Comparison of ENCODE assay signal across 28 cellular contexts in genomic region chr5:80064124-80064523, GRCh38.
"Had no signal": no experiment of that assay in that cellular context is flagged by ENCODE, and none has a peak within 500 bp of the region (broad histone marks: within the 10 kb centered on the region; RNA-seq: fewer than 3 reads in every experiment).

No MANE protein-coding gene starts in this region.

- H3K4me3 ChIP-seq: body of pancreas, esophagus squamous epithelium, heart left ventricle, spleen, transverse colon had no signal

- H3K9me3 ChIP-seq: body of pancreas, esophagus squamous epithelium, heart left ventricle, spleen, transverse colon had no signal

- H3K36me3 ChIP-seq: esophagus squamous epithelium, spleen, transverse colon, WERI-Rb-1 had no signal

- H3K4me3 Mint-ChIP-seq: immature natural killer cell; memory B cell; naive thymus-derived CD8-positive, alpha-beta T cell; neural crest cell; T-helper 1 cell treated with Interleukin-12 subunit alpha and Interleukin-12 subunit beta and Interleukin-4 antibody, amounts not matched to agents 30 μg/mL and 1 μg/mL, for 36 hours had no signal

- ATAC-seq: activated CD4-positive, CD25-positive, alpha-beta regulatory T cell treated with anti-CD3 and anti-CD28 coated beads, Interleukin-2, amount 50 U/mL, for 24 hours; body of pancreas; foreskin keratinocyte; heart left ventricle; left colon; naive thymus-derived CD8-positive, alpha-beta T cell; right cardiac atrium had no signal

- H3K4me1 Mint-ChIP-seq: immature natural killer cell, memory B cell had no signal

- H3K27me3 Mint-ChIP-seq: naive thymus-derived CD8-positive, alpha-beta T cell had no signal

- H3K36me3 Mint-ChIP-seq: immature natural killer cell, memory B cell had no signal

- H3K4me1 ChIP-seq: body of pancreas, esophagus squamous epithelium, foreskin keratinocyte had no signal

- H3K27ac Mint-ChIP-seq: memory B cell; T-helper 1 cell treated with Interleukin-12 subunit alpha and Interleukin-12 subunit beta and Interleukin-4 antibody, amounts not matched to agents 30 μg/mL and 1 μg/mL, for 36 hours had no signal

- DNase-seq: activated CD4-positive, alpha-beta T cell treated with anti-CD3 and anti-CD28 coated beads for 48 hours; activated CD4-positive, alpha-beta T cell treated with anti-CD3 and anti-CD28 coated beads, Interleukin-2, amount 50 U/mL, for 48 hours; activated CD8-positive, alpha-beta memory T cell treated with anti-CD3 and anti-CD28 coated beads, Interleukin-2, amount 50 U/mL, for 4 hours; activated gamma-delta T cell; activated naive CD4-positive, alpha-beta T cell treated with anti-CD3 and anti-CD28 coated beads, Interleukin-2, amount 50 U/mL, for 16 hours; activated T-cell treated with anti-CD3 and anti-CD28 coated beads, Interleukin-2, amount 50 U/mL, for 1 hour; body of pancreas; effector CD8-positive, alpha-beta T cell; esophagus squamous epithelium; heart left ventricle; hypothalamus; immature natural killer cell; kidney; left colon; naive thymus-derived CD8-positive, alpha-beta T cell; occipital lobe; posterior cingulate gyrus; right cardiac atrium; spleen; stimulated activated naive CD4-positive, alpha-beta T cell; T1000; transverse colon; WERI-Rb-1 had no signal

- H3K27me3 ChIP-seq: body of pancreas, esophagus squamous epithelium, foreskin keratinocyte, heart left ventricle, spleen, transverse colon had no signal

- H3K9me3 Mint-ChIP-seq: memory B cell; naive thymus-derived CD8-positive, alpha-beta T cell; neural crest cell; T-helper 1 cell treated with Interleukin-12 subunit alpha and Interleukin-12 subunit beta and Interleukin-4 antibody, amounts not matched to agents 30 μg/mL and 1 μg/mL, for 36 hours had no signal
